Comparison of ENCODE assay signal across 8 cellular contexts in the genomic region with DNA sequence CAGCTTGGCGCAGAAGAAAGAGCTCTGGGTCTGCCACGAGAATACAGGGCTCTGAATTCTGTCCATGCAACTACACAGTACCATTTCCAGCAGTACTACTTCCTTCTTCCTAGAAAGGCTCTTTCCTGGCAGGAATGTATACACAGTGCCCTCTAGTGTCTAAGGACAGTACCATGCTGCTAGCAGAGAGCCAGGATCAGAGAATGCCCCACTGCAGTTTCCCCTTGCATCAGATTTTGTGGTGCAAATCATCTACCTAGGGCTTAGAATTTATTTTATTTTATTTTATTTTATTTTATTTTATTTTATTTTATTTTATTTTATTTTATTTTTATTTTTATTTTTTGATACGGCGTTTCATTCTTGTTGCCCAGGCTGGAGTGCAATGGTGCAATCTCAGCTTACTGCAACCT. TPM values are rescaled to one million over a fixed set of nuclear protein-coding genes. Genes with fewer than 3 reads are reported as not detected.
DNase-seq lines count a peak whose midpoint lies in the region; ATAC-seq, FAIRE-seq and TF ChIP-seq lines count a peak whose summit lies in the region.

No MANE protein-coding gene starts in this region.

- POLR2A ChIA-PET in BJ (lab: Charles Lee): no interaction called here

- no peaks in the 10 kb centered on the region for H3K9me3 Mint-ChIP-seq in neural progenitor cell

- peaks cover 10% of the 10 kb centered on the region for H3K27me3 Mint-ChIP-seq in neural progenitor cell (ENCODE audit: insufficient read depth, low read depth)

- CTCF ChIA-PET in BJ (lab: Yijun Ruan, JAX): interaction anchor here (0.7 to 2.3 kb wide), 7 partner anchors 11 to 183 kb away, joined by 3 to 7 read pairs (median 3); no protein-coding TSS in a partner anchor

- peaks cover 19% of the 10 kb centered on the region for H3K4me1 Mint-ChIP-seq in neural progenitor cell

- no peaks in the 10 kb centered on the region for H3K79me2 ChIP-seq in neural progenitor cell (ENCODE audit: low read depth)

- no peaks in the 10 kb centered on the region for H3K9me3 ChIP-seq in neural progenitor cell (ENCODE audit: low read depth)

- peak overlapping the region; percentile 48 for H2AFZ ChIP-seq in neural progenitor cell (replicated peaks)

- peaks cover 2% of the 10 kb centered on the region for H3K36me3 Mint-ChIP-seq in neural progenitor cell

- H3K4me2 ChIP-seq in neural progenitor cell: no peak overlapping the region

- no peak for TF ChIP-seq POLR2A in GM18505 (IDR thresholded peaks at IDR 0.05; ENCODE audit: borderline replicate concordance, extremely low read depth, insufficient read depth, insufficient read length)

- H3K4me1 ChIP-seq in neural progenitor cell: peaks cover 10% of the 10 kb centered on the region

- H3K27ac Mint-ChIP-seq in neural progenitor cell: no peak overlapping the region

- H3K36me3 ChIP-seq in BJ (ENCODE audit: control insufficient read depth, insufficient read depth, low read length): no peaks in the 10 kb centered on the region
- no peaks in the 10 kb centered on the region for H3K36me3 ChIP-seq in bronchial epithelial cell (ENCODE audit: control insufficient read depth, insufficient read depth, low read length)
- no peaks in the 10 kb centered on the region for H3K36me3 ChIP-seq in neural progenitor cell

- H3K4me3 Mint-ChIP-seq in neural progenitor cell: no peak overlapping the region

- no peak for ATAC-seq in GM18505 (IDR thresholded peaks at IDR 0.05; ENCODE audit: unreplicated experiment)
- ATAC-seq in HG02763 (IDR thresholded peaks at IDR 0.05; ENCODE audit: unreplicated experiment): no peak

- peaks cover 4% of the 10 kb centered on the region for H3F3A ChIP-seq in neural progenitor cell (ENCODE audit: low read depth)

- DNase-seq in BJ (ENCODE audit: low read depth): no peak
- peak; percentile 33 for DNase-seq in GM18507 (ENCODE audit: extremely low spot score, insufficient read length, low read depth)
- DNase-seq in NCI-H526 treated with DMSO at 0.1 percent for 48 hours (lab: John Stamatoyannopoulos, UW): peak; percentile 10
- DNase-seq in bronchial epithelial cell (ENCODE audit: low read depth): peak; percentile 54
- DNase-seq in neural progenitor cell (ENCODE audit: low spot score): peak; percentile 86
- no peak for DNase-seq in C1 segment of cervical spinal cord (lab: John Stamatoyannopoulos, UW)

- H3K27me3 ChIP-seq in BJ (ENCODE audit: control insufficient read depth, insufficient read depth, low read length): peaks cover 5% of the 10 kb centered on the region; the same call in 1 of the 2 replicates
- peaks cover 2% of the 10 kb centered on the region for H3K27me3 ChIP-seq in bronchial epithelial cell (ENCODE audit: control insufficient read depth, insufficient read depth, low read length)
- peaks cover 49% of the 10 kb centered on the region for H3K27me3 ChIP-seq in neural progenitor cell

- FAIRE-seq in GM18507 (lab: Jason Lieb, UNC): peak; percentile 12
- FAIRE-seq in bronchial epithelial cell (lab: Jason Lieb, UNC): no peak

- no peak overlapping the region for H3K27ac ChIP-seq in neural progenitor cell

- H3K4me3 ChIP-seq in BJ (ENCODE audit: low read depth, low read length) (no peak overlapping the region), bronchial epithelial cell (ENCODE audit: low read depth, low read length) (no peak overlapping the region), neural progenitor cell (no peak overlapping the region)

- H3K9ac ChIP-seq in neural progenitor cell: no peak overlapping the region

- no peaks in the 10 kb centered on the region for H4K20me1 ChIP-seq in neural progenitor cell (ENCODE audit: low read depth)

- TF ChIP-seq CTCF in BJ (IDR thresholded peaks at IDR 0.05; ENCODE audit: insufficient read depth, low read depth, low read length) (peak; percentile 60), bronchial epithelial cell (IDR thresholded peaks at IDR 0.05; ENCODE audit: insufficient read depth, low read length, severe bottlenecking) (peak; percentile 73), neural progenitor cell (IDR thresholded peaks at IDR 0.05) (peak; percentile 81)

RNA-seq across cellular contexts. Expression of a gene that starts 50.8 kb away (rescaled TPM):
- polyA plus RNA-seq in BJ (2011; rRNA removed): not detected in 2 replicates
- not detected in 2 replicates for polyA minus RNA-seq in BJ (2011; rRNA and poly(A)+ RNA removed)
- total RNA-seq in bronchial epithelial cell (0.13 TPM in 1 of 2 replicates, not detected in the other), neural progenitor cell (ENCODE audit: low replicate concordance) (0.06 and 0.46 TPM in 2 replicates)

Comparison
In these comparisons a context has a peak if more than half of its experiments do, and no peak if none do; other contexts are left out.
1. DNase-seq: peak in GM18507 (single experiment), NCI-H526 treated with DMSO at 0.1 percent for 48 hours (single experiment), bronchial epithelial cell (single experiment) and neural progenitor cell (single experiment); none in BJ (single experiment) and C1 segment of cervical spinal cord (0 of 14).
2. Peak in every context shown above with its lines, with median percentiles within 50 percentile points of each other: CTCF ChIP-seq.